Comparison of ENCODE assay signal across 2 cellular contexts in genomic region chr2:173161040-173161439, GRCh38.
TF ChIP-seq lines count a peak whose summit lies in the region.

No MANE protein-coding gene starts in this region.

TF ChIP-seq in liver, 16 proteins besides CTCF, POLR2A, EP300 and RAD21 (continued from another document):
- peak; percentile 15 for TF ChIP-seq REST (IDR thresholded peaks at IDR 0.05)

TF ChIP-seq in HepG2, 621 proteins besides CTCF, POLR2A, EP300 and RAD21 (continued from another document):
- no peak for TF ChIP-seq ZBTB10 (CRISPR knock-in tag; IDR thresholded peaks at IDR 0.05; ENCODE audit: borderline replicate concordance)
- TF ChIP-seq MBD4 (IDR thresholded peaks at IDR 0.05; ENCODE audit: borderline replicate concordance, low read length): no peak
- no peak for TF ChIP-seq YY1 (IDR thresholded peaks at IDR 0.05; ENCODE audit: insufficient read depth, insufficient replicate concordance, low read depth, low read length)
- no peak for TF ChIP-seq DMTF1 (CRISPR knock-in tag; IDR thresholded peaks at IDR 0.05)
- TF ChIP-seq TEAD2 (CRISPR knock-in tag; IDR thresholded peaks at IDR 0.05): no peak
- TF ChIP-seq ZNF501 (CRISPR knock-in tag; IDR thresholded peaks at IDR 0.05): no peak
- TF ChIP-seq, protein P1, sequence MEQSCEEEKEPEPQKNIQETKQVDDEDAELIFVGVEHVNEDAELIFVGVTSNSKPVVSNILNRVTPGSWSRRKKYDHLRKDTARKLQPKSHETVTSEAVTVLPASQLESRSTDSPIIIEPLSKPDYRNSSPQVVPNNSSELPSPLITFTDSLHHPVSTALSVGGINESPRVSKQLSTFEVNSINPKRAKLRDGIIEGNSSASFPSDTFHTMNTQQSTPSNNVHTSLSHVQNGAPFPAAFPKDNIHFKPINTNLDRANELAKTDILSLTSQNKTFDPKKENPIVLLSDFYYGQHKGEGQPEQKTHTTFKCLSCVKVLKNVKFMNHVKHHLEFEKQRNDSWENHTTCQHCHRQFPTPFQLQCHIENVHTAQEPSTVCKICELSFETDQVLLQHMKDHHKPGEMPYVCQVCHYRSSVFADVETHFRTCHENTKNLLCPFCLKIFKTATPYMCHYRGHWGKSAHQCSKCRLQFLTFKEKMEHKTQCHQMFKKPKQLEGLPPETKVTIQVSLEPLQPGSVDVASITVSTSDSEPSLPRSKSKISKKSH (CRISPR knock-in tag; IDR thresholded peaks at IDR 0.05; ENCODE audit: borderline replicate concordance): no peak
- TF ChIP-seq XBP1 (CRISPR knock-in tag; IDR thresholded peaks at IDR 0.05): no peak
- no peak for TF ChIP-seq HDAC1 (CRISPR knock-in tag; IDR thresholded peaks at IDR 0.05)
- TF ChIP-seq, protein P2, sequence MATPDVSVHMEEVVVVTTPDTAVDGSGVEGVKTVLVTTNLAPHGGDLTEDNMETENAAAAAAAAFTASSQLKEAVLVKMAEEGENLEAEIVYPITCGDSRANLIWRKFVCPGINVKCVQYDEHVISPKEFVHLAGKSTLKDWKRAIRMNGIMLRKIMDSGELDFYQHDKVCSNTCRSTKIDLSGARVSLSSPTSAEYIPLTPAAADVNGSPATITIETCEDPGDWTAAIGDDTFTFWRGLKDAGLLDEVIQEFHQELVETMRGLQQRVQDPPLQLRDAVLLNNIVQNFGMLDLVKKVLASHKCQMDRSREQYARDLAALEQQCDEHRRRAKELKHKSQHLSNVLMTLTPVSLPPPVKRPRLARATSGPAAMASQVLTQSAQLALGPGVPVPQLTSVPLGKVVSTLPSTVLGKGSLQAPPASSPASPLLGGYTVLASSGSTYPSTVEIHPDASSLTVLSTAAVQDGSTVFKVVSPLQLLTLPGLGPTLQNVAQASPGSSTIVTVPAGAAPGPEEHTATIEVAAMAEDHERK (CRISPR knock-in tag; IDR thresholded peaks at IDR 0.05; ENCODE audit: low read depth): no peak
- TF ChIP-seq PHF8 (CRISPR knock-in tag; IDR thresholded peaks at IDR 0.05): no peak
- no peak for TF ChIP-seq RORA (CRISPR knock-in tag; IDR thresholded peaks at IDR 0.05)
- no peak for TF ChIP-seq ZNF792 (CRISPR knock-in tag; IDR thresholded peaks at IDR 0.05)
- no peak for TF ChIP-seq ZNF432 (CRISPR knock-in tag; IDR thresholded peaks at IDR 0.05; ENCODE audit: borderline replicate concordance)
- TF ChIP-seq ZSCAN12 (CRISPR knock-in tag; IDR thresholded peaks at IDR 0.05): no peak
- no peak for TF ChIP-seq KDM1A (CRISPR knock-in tag; IDR thresholded peaks at IDR 0.05)
